ENCODE assay signal across 7 cellular contexts in genomic region chr17:27654654-27655524, GRCh38.
DNase-seq lines count a peak whose midpoint lies in the region; ATAC-seq and TF ChIP-seq lines count a peak whose summit lies in the region.

No MANE protein-coding gene starts in this region.

- peaks cover 4% of the 10 kb centered on the region for H3K36me3 Mint-ChIP-seq in central memory CD8-positive, alpha-beta T cell (ENCODE audit: insufficient read depth)

- H3K4me3 Mint-ChIP-seq in central memory CD8-positive, alpha-beta T cell, result no peak overlapping the region

- H3K27me3 Mint-ChIP-seq in central memory CD8-positive, alpha-beta T cell, result no peaks in the 10 kb centered on the region

- peak; percentile 77 for ATAC-seq in HG02981 (IDR thresholded peaks at IDR 0.05; ENCODE audit: unreplicated experiment)
- ATAC-seq in central memory CD8-positive, alpha-beta T cell (replicated peaks; ENCODE audit: extremely low read depth, poor library complexity, severe bottlenecking), result peak; percentile 65

- DNase-seq in GM13976 (ENCODE audit: low spot score), result peak; percentile 90
- peak; percentile 13 to 45 for DNase-seq in NCI-H446 (lab: John Stamatoyannopoulos, UW)
- DNase-seq in activated CD4-positive, CD25-positive, alpha-beta regulatory T cell treated with anti-CD3 and anti-CD28 coated beads, Interleukin-2, amount 50 U/mL, for 16 hours (ENCODE audit: low read depth, low spot score), result peak; percentile 22
- DNase-seq in central memory CD8-positive, alpha-beta T cell (ENCODE audit: low spot score in 2 of 2), result peak; percentile 30 to 61
- DNase-seq in left kidney (ENCODE audit: low read depth, low spot score), result peak; percentile 86
- DNase-seq in stimulated activated CD4-positive, alpha-beta T cell treated with anti-CD3 and anti-CD28 coated beads, TNF-alpha, amount 100 ng/mL, for 4 hours (ENCODE audit: low read depth in 3 of 3), result peak; percentile 24 to 46 (median 38)

- peaks cover 12% of the 10 kb centered on the region for H3K4me1 Mint-ChIP-seq in central memory CD8-positive, alpha-beta T cell

- peak; percentile 82 for TF ChIP-seq CTCF in GM13976 (IDR thresholded peaks at IDR 0.05; ENCODE audit: borderline replicate concordance, control extremely low read depth, extremely low read depth, insufficient read depth, missing control alignments)

- H3K9me3 Mint-ChIP-seq in central memory CD8-positive, alpha-beta T cell, result no peaks in the 10 kb centered on the region

- in situ Hi-C loops in GM13976 (cut with MboI; ENCODE audit: low sequenced_read_pairs, unreplicated experiment), result loop anchor here (10.0 kb wide), 2 partner anchors 50 to 90 kb away; no protein-coding TSS in a partner anchor

- H3K27ac Mint-ChIP-seq in central memory CD8-positive, alpha-beta T cell (ENCODE audit: low read depth), result no peak overlapping the region

Comparison
In these comparisons a context has a peak if more than half of its experiments do, and no peak if none do; other contexts are left out.
1. Peak in every context shown above with its lines: DNase-seq and ATAC-seq.
2. DNase-seq: peak in every context shown above with its lines; median percentile 90 in GM13976; 86 in left kidney; 46 in central memory CD8-positive, alpha-beta T cell; 38 in stimulated activated CD4-positive, alpha-beta T cell treated with anti-CD3 and anti-CD28 coated beads, TNF-alpha, amount 100 ng/mL, for 4 hours; 29 in NCI-H446; 22 in activated CD4-positive, CD25-positive, alpha-beta regulatory T cell treated with anti-CD3 and anti-CD28 coated beads, Interleukin-2, amount 50 U/mL, for 16 hours.